Comparison of ENCODE assay signal across 22 cellular contexts in the genomic region with DNA sequence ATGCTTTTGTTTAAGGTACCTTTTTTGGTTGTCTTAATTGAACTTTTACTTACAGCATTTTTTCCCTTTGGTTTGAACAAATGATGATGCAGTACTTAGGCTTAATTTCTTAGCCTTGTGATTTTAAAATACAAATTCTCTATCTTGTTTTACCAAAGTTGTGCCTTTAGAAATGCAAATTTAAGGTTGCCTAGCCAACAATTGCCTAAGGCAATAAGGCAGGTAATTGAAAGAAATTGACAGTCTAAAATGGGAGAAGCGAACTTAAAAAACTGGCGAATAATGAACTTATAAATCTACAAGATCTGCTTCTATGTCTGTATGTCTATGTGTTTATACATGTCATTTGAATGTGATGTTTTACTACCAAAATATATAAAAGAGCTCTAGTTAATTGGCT. TPM values are rescaled to one million over a fixed set of nuclear protein-coding genes. Genes with fewer than 3 reads are reported as not detected.
DNase-seq lines count a peak whose midpoint lies in the region; ATAC-seq, FAIRE-seq and TF ChIP-seq lines count a peak whose summit lies in the region.
"Had no signal": no experiment of that assay in that cellular context is flagged by ENCODE, and none has a peak within 500 bp of the region (broad histone marks: within the 10 kb centered on the region; RNA-seq: fewer than 3 reads in every experiment).

No MANE protein-coding gene starts in this region.

- H3K27me3 ChIP-seq in GM23338 (ENCODE audit: insufficient read depth): no peaks in the 10 kb centered on the region
- no peaks in the 10 kb centered on the region for H3K27me3 ChIP-seq in HUES6 (ENCODE audit: control insufficient read depth, insufficient read depth, low read length)
- no peaks in the 10 kb centered on the region for H3K27me3 ChIP-seq in H1 (replicated peaks in 1 of 4; ENCODE audit: control insufficient read depth in 3 of 4, extremely low read depth in 1 of 4, insufficient read depth in 3 of 4, low read length in 3 of 4)
- H3K27me3 ChIP-seq: BLaER1 had no signal

- no peak overlapping the region for H2BK120ac ChIP-seq in H1 (replicated peaks; ENCODE audit: low read depth, low read length)

- H3K27me3 Mint-ChIP-seq in GM23338 (ENCODE audit: insufficient read depth, low read depth, poor library complexity): no peaks in the 10 kb centered on the region
- H3K27me3 Mint-ChIP-seq: CD4-positive, alpha-beta memory T cell had no signal

- peaks cover 5% of the 10 kb centered on the region for H3K9me3 ChIP-seq in HUES6 (ENCODE audit: control insufficient read depth, insufficient read depth, low read depth, low read length)
- peaks cover 0 to 4% of the 10 kb centered on the region in 2 experiments; a peak in 1 of 4 replicates for H3K9me3 ChIP-seq in H1 (ENCODE audit: insufficient read depth in 2 of 2, low read depth in 1 of 2, low read length in 1 of 2)
- H3K9me3 ChIP-seq: BLaER1 had no signal

- H2BK5ac ChIP-seq in H1 (ENCODE audit: low read depth, low read length): no peak overlapping the region

- H3K18ac ChIP-seq in H1 (ENCODE audit: extremely low read depth, low read length): no peak overlapping the region

- H2BK15ac ChIP-seq in H1 (ENCODE audit: low read length): no peak overlapping the region

- no peak overlapping the region for H2BK20ac ChIP-seq in H1 (ENCODE audit: low read length)

- H3K23me2 ChIP-seq in H1 (ENCODE audit: low read depth, low read length): no peaks in the 10 kb centered on the region

- CTCF ChIA-PET in H1 (lab: Charles Lee; ENCODE audit: partially characterized antibody): interaction anchor here (1.0 to 1.8 kb wide), 4 partner anchors 15 to 40 kb away, joined by 4 to 10 read pairs (median 4); no protein-coding TSS in a partner anchor

- H4K91ac ChIP-seq in H1 (replicated peaks; ENCODE audit: insufficient read length, low read length): no peak overlapping the region

- ATAC-seq in GM23338: no peak
- no peak for ATAC-seq in HG02571 (IDR thresholded peaks at IDR 0.05; ENCODE audit: unreplicated experiment)
- no peak for ATAC-seq in HG02588 (IDR thresholded peaks at IDR 0.05; ENCODE audit: unreplicated experiment)
- ATAC-seq in GM18511 (IDR thresholded peaks at IDR 0.05; ENCODE audit: unreplicated experiment): no peak
- ATAC-seq: GM12878, HCT116 had no signal

- H2AFZ ChIP-seq in GM23338: no peak overlapping the region
- H2AFZ ChIP-seq in H1 (ENCODE audit: low read length): no peak overlapping the region

- no peaks in the 10 kb centered on the region for H3F3A ChIP-seq in GM23338 (replicated peaks; ENCODE audit: low read depth)

- H3K23ac ChIP-seq in H1 (ENCODE audit: insufficient read length): no peak overlapping the region

- H4K20me1 ChIP-seq in GM23338 (replicated peaks; ENCODE audit: insufficient read depth): no peaks in the 10 kb centered on the region
- H4K20me1 ChIP-seq in H1 (replicated peaks in 1 of 2; ENCODE audit: control insufficient read depth in 1 of 2, insufficient read depth in 2 of 2, low read length in 2 of 2): no peaks in the 10 kb centered on the region
- H4K20me1 ChIP-seq: BLaER1 had no signal

- peaks cover 14% of the 10 kb centered on the region for H3K36me3 Mint-ChIP-seq in GM23338 (ENCODE audit: low read depth)
- H3K36me3 Mint-ChIP-seq: CD4-positive, alpha-beta memory T cell had no signal

- H4K5ac ChIP-seq in H1 (ENCODE audit: insufficient read length, low read depth, low read length): peak overlapping the region; percentile 86

- H3K14ac ChIP-seq in H1 (ENCODE audit: insufficient read length): no peak overlapping the region

- H3K4me3 ChIP-seq in GM23338: peak overlapping the region; percentile 14
- H3K4me3 ChIP-seq in HUES6 (ENCODE audit: low read depth, low read length): peak overlapping the region; percentile 10; the same call in 1 of the 2 replicates
- peak overlapping the region in 1 of 4 experiments; percentile 12; a peak in 1 of 8 replicates for H3K4me3 ChIP-seq in H1 (ENCODE audit: extremely low read depth in 1 of 4, insufficient read depth in 2 of 4, low read depth in 3 of 4, low read length in 4 of 4)
- H3K4me3 ChIP-seq: BLaER1, GM12878 had no signal

- peaks cover 10% of the 10 kb centered on the region; the same call in 2 of the 3 replicates for H3K9me3 Mint-ChIP-seq in GM23338
- H3K9me3 Mint-ChIP-seq: HFFc6 had no signal

- H2BK12ac ChIP-seq in H1 (ENCODE audit: low read depth, low read length): no peak overlapping the region

- TF ChIP-seq POLR2A in H1 (IDR thresholded peaks at IDR 0.05; ENCODE audit: control extremely low read depth in 1 of 2, low read depth in 2 of 2, low read length in 2 of 2): no peak

- no peaks in the 10 kb centered on the region for H3K79me1 ChIP-seq in H1 (ENCODE audit: low read depth, low read length)

- no peak for TF ChIP-seq RAD21 in H1 (IDR thresholded peaks at IDR 0.05 in 1 of 2, conservative IDR thresholded peaks at IDR 0.05 in 1 of 2; ENCODE audit: low read depth in 2 of 2, low read length in 2 of 2)

- TF ChIP-seq CTCF in GM23338 (conservative IDR thresholded peaks at IDR 0.05; ENCODE audit: low read depth in 2 of 2) (no peak), H1 (IDR thresholded peaks at IDR 0.05; ENCODE audit: control extremely low read depth in 1 of 3, insufficient read depth in 1 of 3, low read depth in 1 of 3, low read length in 3 of 3) (no peak)

- no peak overlapping the region for H4K8ac ChIP-seq in H1 (ENCODE audit: extremely low read depth, insufficient read depth, low read length)

- FAIRE-seq in H1 (lab: Jason Lieb, UNC): no peak
- FAIRE-seq: GM12878 had no signal

- H3K4me2 ChIP-seq in GM23338 (peak overlapping the region; percentile 59), H1 (ENCODE audit: insufficient read depth in 1 of 2, low read depth in 2 of 2, low read length in 2 of 2) (peak overlapping the region; percentile 9 to 13; a peak in 2 of 4 replicates)
- H3K4me2 ChIP-seq: BLaER1 had no signal

- H3K4me1 Mint-ChIP-seq in GM23338: peaks cover 45% of the 10 kb centered on the region

- H3K4ac ChIP-seq in H1 (replicated peaks; ENCODE audit: insufficient read length, low read depth, low read length): no peak overlapping the region

- H3K27ac ChIP-seq in GM23338 (ENCODE audit: low read depth): peak overlapping the region; percentile 39; the same call in 1 of the 2 replicates
- H3K27ac ChIP-seq in HUES6 (ENCODE audit: low read depth, low read length): peak overlapping the region; percentile 92
- H3K27ac ChIP-seq in H1 (ENCODE audit: low read depth, low read length): no peak overlapping the region
- H3K27ac ChIP-seq: BLaER1, HL-60 had no signal

- H2AK5ac ChIP-seq in H1 (ENCODE audit: low read depth, low read length): no peak overlapping the region

- H3K9me2 ChIP-seq in GM23338 (ENCODE audit: insufficient read depth): 0 out of 2 replicates have a peak, but pooled peaks cover 5% of the 10 kb centered on the region

- POLR2A ChIA-PET in H1 (lab: Charles Lee; ENCODE audit: partially characterized antibody): no interaction called here

- H3K4me3 Mint-ChIP-seq in GM23338: peak overlapping the region; percentile 34; the same call in 1 of the 3 replicates
- H3K4me3 Mint-ChIP-seq: CD4-positive, alpha-beta memory T cell; HFFc6 had no signal

- H3K27ac Mint-ChIP-seq in GM23338: peak overlapping the region; percentile 52; the same call in 1 of the 2 replicates
- H3K27ac Mint-ChIP-seq: CD14-positive monocyte; CD4-positive, alpha-beta memory T cell; HFFc6 had no signal

- no peak for TF ChIP-seq EP300 in H1 (IDR thresholded peaks at IDR 0.05; ENCODE audit: borderline replicate concordance in 1 of 2, low read depth in 2 of 2, low read length in 2 of 2)

- DNase-seq in GM23338 (ENCODE audit: low spot score) (peak; percentile 54), H1 (ENCODE audit: low read depth in 1 of 2, low spot score in 2 of 2) (no peak), NCI-H2171 treated with DMSO at 0.1 percent for 48 hours (lab: John Stamatoyannopoulos, UW) (no peak)
- DNase-seq: 8988T; CD4-positive, alpha-beta memory T cell; DMS79 treated with DMSO at 0.1 percent for 48 hours; HFFc6; Kasumi-1 had no signal

- no peak overlapping the region for H3K56ac ChIP-seq in H1 (replicated peaks; ENCODE audit: insufficient read length, low read depth, low read length)

- H3K9ac ChIP-seq in HUES6 (ENCODE audit: low read length) (no peak overlapping the region), H1 (replicated peaks in 1 of 4; ENCODE audit: extremely low read depth in 1 of 4, low read depth in 3 of 4, low read length in 3 of 4) (no peak overlapping the region)
- H3K9ac ChIP-seq: BLaER1 had no signal

- 76% methylated on average over 2 of the region's 2 CpGs; no CpG with 5 or more reads in 1 of the 2 experiments for WGBS in H1 (ENCODE audit: extremely low coverage in 1 of 2, insufficient coverage in 1 of 2, insufficient read length in 1 of 2, insufficient replicate concordance in 2 of 2, low coverage in 1 of 2, low lambda C conversion rate in 2 of 2, missing lambda C conversion rate in 1 of 2), 2 experiments

- H3K79me2 ChIP-seq in GM23338 (replicated peaks; ENCODE audit: insufficient read depth): no peaks in the 10 kb centered on the region
- H3K79me2 ChIP-seq in H1 (ENCODE audit: control insufficient read depth in 1 of 2, insufficient read depth in 2 of 2, low read length in 2 of 2): no peaks in the 10 kb centered on the region

- H3K4me1 ChIP-seq in GM23338 (ENCODE audit: insufficient read depth): peaks cover 52% of the 10 kb centered on the region
- peaks cover 33% of the 10 kb centered on the region for H3K4me1 ChIP-seq in HUES6 (ENCODE audit: control insufficient read depth, insufficient read depth, low read length)
- H3K4me1 ChIP-seq in H1 (replicated peaks in 1 of 4; ENCODE audit: control insufficient read depth in 3 of 4, insufficient read depth in 4 of 4, low read length in 3 of 4): peaks cover 0 to 13% (median 2%) of the 10 kb centered on the region in 4 experiments; a peak in 3 of 7 replicates
- H3K4me1 ChIP-seq: BLaER1 had no signal

- no peaks in the 10 kb centered on the region for H3K36me3 ChIP-seq in GM23338 (ENCODE audit: insufficient read depth)
- H3K36me3 ChIP-seq in HUES6 (ENCODE audit: control insufficient read depth, insufficient read depth, low read length): no peaks in the 10 kb centered on the region
- no peaks in the 10 kb centered on the region for H3K36me3 ChIP-seq in H1 (ENCODE audit: control insufficient read depth in 2 of 4, insufficient read depth in 4 of 4, low read length in 3 of 4)
- H3K36me3 ChIP-seq: BLaER1 had no signal

RNA-seq across cellular contexts. Expression of gene CD69, which starts 23.6 kb away (rescaled TPM):
- not detected in 2 replicates for total RNA-seq in GM23338 (2014; rRNA removed; shearing (Covaris generic))
- polyA plus RNA-seq in GM23338 (2016; fragmentation: Nextera tagmentation; extraction: Ambion mirVana): 0.12 TPM in 1 of 2 replicates, not detected in the other
- total RNA-seq in H1 (2021; fragmentation: NEBNext Ultra II Directional; extraction: Animal tissue kit (Norgen Biotek cat#: 25700)): not detected in 2 replicates
- polyA plus RNA-seq in H1 (2011; rRNA removed): not detected in 2 replicates
- not detected for polyA plus RNA-seq in H1 (2011; cell fraction: cytosol; rRNA removed)
- polyA plus RNA-seq in H1 (2011; cell fraction: nucleus; rRNA removed): not detected
- not detected in 4 replicates for polyA plus RNA-seq in H1 (2012, experiment 1 of 2)
- polyA plus RNA-seq in H1 (2012, experiment 2 of 2): not detected
- polyA plus RNA-seq in H1 (2013, experiment 1 of 2): not detected
- not detected for polyA plus RNA-seq in H1 (2013, experiment 2 of 2)
- not detected in 2 replicates for polyA minus RNA-seq in H1 (2011; rRNA and poly(A)+ RNA removed)
- polyA minus RNA-seq in H1 (2011; cell fraction: cytosol; rRNA and poly(A)+ RNA removed): not detected
- not detected for polyA minus RNA-seq in H1 (2011; cell fraction: nucleus; rRNA and poly(A)+ RNA removed)
- total RNA-seq: A673, G401, H4, HFFc6 had no signal
- polyA plus RNA-seq: AG04450 had no signal

RNA-seq across cellular contexts. Expression of gene KLRF1, which starts 43.0 kb away (rescaled TPM):
- not detected in 2 replicates for total RNA-seq in GM23338 (2014; rRNA removed; shearing (Covaris generic))
- polyA plus RNA-seq in GM23338 (2016; fragmentation: Nextera tagmentation; extraction: Ambion mirVana): 0.50 TPM in 1 of 2 replicates, not detected in the other
- not detected in 2 replicates for total RNA-seq in H1 (2021; fragmentation: NEBNext Ultra II Directional; extraction: Animal tissue kit (Norgen Biotek cat#: 25700))
- polyA plus RNA-seq in H1 (2011; rRNA removed): not detected in 2 replicates
- not detected for polyA plus RNA-seq in H1 (2011; cell fraction: cytosol; rRNA removed)
- polyA plus RNA-seq in H1 (2011; cell fraction: nucleus; rRNA removed): not detected
- not detected in 4 replicates for polyA plus RNA-seq in H1 (2012, experiment 1 of 2)
- not detected for polyA plus RNA-seq in H1 (2012, experiment 2 of 2)
- not detected for polyA plus RNA-seq in H1 (2013, experiment 1 of 2)
- 0.09 TPM for polyA plus RNA-seq in H1 (2013, experiment 2 of 2)
- polyA minus RNA-seq in H1 (2011; rRNA and poly(A)+ RNA removed): not detected in 2 replicates
- not detected for polyA minus RNA-seq in H1 (2011; cell fraction: cytosol; rRNA and poly(A)+ RNA removed)
- polyA minus RNA-seq in H1 (2011; cell fraction: nucleus; rRNA and poly(A)+ RNA removed): not detected
- total RNA-seq: A673, G401, HFFc6, HT1080 had no signal
- polyA plus RNA-seq: AG04450 had no signal

RNA-seq across cellular contexts. Expression of gene CLECL1, which starts 51.4 kb away (rescaled TPM):
- not detected in 2 replicates for total RNA-seq in GM23338 (2014; rRNA removed; shearing (Covaris generic))
- polyA plus RNA-seq in GM23338 (2016; fragmentation: Nextera tagmentation; extraction: Ambion mirVana) (not detected in 2 replicates), H1 (2011; rRNA removed) (not detected in 2 replicates)
- not detected in 2 replicates for total RNA-seq in H1 (2021; fragmentation: NEBNext Ultra II Directional; extraction: Animal tissue kit (Norgen Biotek cat#: 25700))
- not detected for polyA plus RNA-seq in H1 (2011; cell fraction: cytosol; rRNA removed)
- polyA plus RNA-seq in H1 (2011; cell fraction: nucleus; rRNA removed): not detected
- polyA plus RNA-seq in H1 (2012, experiment 1 of 2): not detected in 4 replicates
- not detected for polyA plus RNA-seq in H1 (2012, experiment 2 of 2)
- not detected for polyA plus RNA-seq in H1 (2013, experiment 1 of 2)
- polyA plus RNA-seq in H1 (2013, experiment 2 of 2): not detected
- not detected in 2 replicates for polyA minus RNA-seq in H1 (2011; rRNA and poly(A)+ RNA removed)
- polyA minus RNA-seq in H1 (2011; cell fraction: cytosol; rRNA and poly(A)+ RNA removed): not detected
- polyA minus RNA-seq in H1 (2011; cell fraction: nucleus; rRNA and poly(A)+ RNA removed): not detected
- total RNA-seq: A673, G401, H4, HFFc6, HT1080 had no signal
- polyA plus RNA-seq: AG04450 had no signal
